Comparison of ENCODE assay signal across 8 cellular contexts in genomic region chr11:116853461-116854073, GRCh38. TPM values are rescaled to one million over a fixed set of nuclear protein-coding genes. Genes with fewer than 3 reads are reported as not detected.
DNase-seq lines count a peak whose midpoint lies in the region; ATAC-seq, FAIRE-seq and TF ChIP-seq lines count a peak whose summit lies in the region.

No MANE protein-coding gene starts in this region.

- no peaks in the 10 kb centered on the region for H3K9me3 Mint-ChIP-seq in chondrocyte (ENCODE audit: low read depth)

- no peaks in the 10 kb centered on the region for H3K27me3 ChIP-seq in K562 (ENCODE audit: control insufficient read depth in 2 of 2, insufficient read depth in 2 of 2, low read length in 2 of 2)

- H3K27ac ChIP-seq in K562 (ENCODE audit: extremely low read depth, low read depth, low read length), result no peak overlapping the region

- intact Hi-C loops in K562 (cut with micrococcal nuclease), result no loop called here

- H4K20me1 ChIP-seq in K562 (replicated peaks; ENCODE audit: control insufficient read depth, insufficient read depth, low read length), result no peaks in the 10 kb centered on the region

- POLR2A ChIA-PET in K562 (lab: Yijun Ruan, JAX), result no interaction called here

- H3K27me3 Mint-ChIP-seq in T-helper 17 cell (no peaks in the 10 kb centered on the region), chondrocyte (ENCODE audit: low read depth) (no peaks in the 10 kb centered on the region)

- no peak for TF ChIP-seq POLR2A in K562 (conservative IDR thresholded peaks at IDR 0.05)

- TF ChIP-seq EP300 in K562 (IDR thresholded peaks at IDR 0.05; ENCODE audit: low read length), result no peak

- ATAC-seq in HG03558 (IDR thresholded peaks at IDR 0.05; ENCODE audit: extremely low read depth, unreplicated experiment) (peak; percentile 79), T-helper 17 cell (peak; percentile 97), K562 (peak; percentile 60)

- H3K9ac ChIP-seq in K562 (ENCODE audit: insufficient read depth in 1 of 2, low read depth in 2 of 2, low read length in 2 of 2), result no peak overlapping the region

- DNase-seq in COR-L47 (lab: John Stamatoyannopoulos, UW) (peak; percentile 62), GM20000 (ENCODE audit: low spot score) (peak; percentile 86), T-helper 17 cell (peak in 2 of 3 donors; percentile 35 to 37), K562 (ENCODE audit: extremely low read depth in 1 of 4, low spot score in 3 of 4) (no peak), non-pigmented ciliary epithelial cell (ENCODE audit: low read depth) (peak; percentile 77), HuH-7.5 (ENCODE audit: low spot score) (no peak), chondrocyte (ENCODE audit: low spot score) (no peak)

- TF ChIP-seq CTCF in GM20000 (IDR thresholded peaks at IDR 0.05; ENCODE audit: extremely low read depth, missing control alignments), result no peak
- TF ChIP-seq CTCF in K562 (IDR thresholded peaks at IDR 0.05 in 2 of 3, conservative IDR thresholded peaks at IDR 0.05 in 1 of 3; ENCODE audit: insufficient read depth in 2 of 3, low read depth in 1 of 3, low read length in 3 of 3), result no peak
- no peak for TF ChIP-seq CTCF in chondrocyte (IDR thresholded peaks at IDR 0.05)

- TF ChIP-seq RAD21 in K562 (CRISPR knock-in tag; conservative IDR thresholded peaks at IDR 0.05 in 1 of 2, IDR thresholded peaks at IDR 0.05 in 1 of 2), result no peak

- CTCF ChIA-PET in K562 (lab: Yijun Ruan, JAX; ENCODE audit: low intra/inter-chr PET ratio), result no interaction called here

- H3K79me2 ChIP-seq in K562 (ENCODE audit: control insufficient read depth, insufficient read depth, low read length), result no peaks in the 10 kb centered on the region

- H3K27ac Mint-ChIP-seq in T-helper 17 cell (peak overlapping the region; percentile 95), chondrocyte (ENCODE audit: unreplicated experiment) (no peak overlapping the region)

- no TSS peak for BruUV-seq in K562 (replicated peaks; lab: Mats Ljungman, UMichigan)

- H3K4me1 Mint-ChIP-seq in T-helper 17 cell (peaks cover 58% of the 10 kb centered on the region), chondrocyte (ENCODE audit: low read depth) (peaks cover 8% of the 10 kb centered on the region)

- peak overlapping the region; percentile 86 for H3K4me3 Mint-ChIP-seq in T-helper 17 cell
- H3K4me3 Mint-ChIP-seq in chondrocyte (ENCODE audit: unreplicated experiment), result no peak overlapping the region

- peaks cover 44% of the 10 kb centered on the region; the same call in 2 of the 3 replicates for H3K36me3 ChIP-seq in K562 (ENCODE audit: control insufficient read depth, insufficient read depth, low read length)

- no peak overlapping the region for H2AFZ ChIP-seq in K562 (ENCODE audit: low read depth, low read length)

- H3K4me2 ChIP-seq in K562 (ENCODE audit: insufficient read depth, low read length), result no peak overlapping the region

- H3K9me1 ChIP-seq in K562 (ENCODE audit: control insufficient read depth, insufficient read depth, low read length), result no peaks in the 10 kb centered on the region

- H3K4me3 ChIP-seq in K562, result no peak overlapping the region

- in situ Hi-C loops in K562 (cut with MboI), result no loop called here

- no peak for FAIRE-seq in K562 (lab: Jason Lieb, UNC)

- WGBS in K562 (ENCODE audit: insufficient coverage, low coverage, missing lambda C conversion rate), result 58% methylated on average over 6 of the region's 6 CpGs

- H3K4me1 ChIP-seq in K562 (replicated peaks in 1 of 2; ENCODE audit: control insufficient read depth in 2 of 2, insufficient read depth in 2 of 2, low read length in 2 of 2), result peaks cover 0 to 14% of the 10 kb centered on the region in 2 experiments; a peak in 3 of 5 replicates

- H3K36me3 Mint-ChIP-seq in T-helper 17 cell (ENCODE audit: low read depth) (no peaks in the 10 kb centered on the region), chondrocyte (ENCODE audit: low read depth) (peaks cover 19% of the 10 kb centered on the region)

- H3K9me3 ChIP-seq in T-helper 17 cell (ENCODE audit: control insufficient read depth, low read length, poor library complexity, severe bottlenecking), result no peaks in the 10 kb centered on the region
- no peaks in the 10 kb centered on the region for H3K9me3 ChIP-seq in K562 (replicated peaks; ENCODE audit: control insufficient read depth, insufficient read depth, low read depth, low read length)

TF ChIP-seq in K562, 482 proteins besides CTCF, POLR2A, EP300 and RAD21 (continues in another document):
- no peak for TF ChIP-seq TCF7 (IDR thresholded peaks at IDR 0.05; ENCODE audit: borderline replicate concordance)
- TF ChIP-seq RBM39 (optimal IDR thresholded peaks at IDR 0.05; ENCODE audit: low read depth, low read length), result no peak
- TF ChIP-seq ATF7 (IDR thresholded peaks at IDR 0.05), result no peak
- no peak for TF ChIP-seq ZNF280A (IDR thresholded peaks at IDR 0.05; ENCODE audit: low read depth, partially characterized antibody)
- no peak for TF ChIP-seq HMG20B (CRISPR knock-in tag; IDR thresholded peaks at IDR 0.05)

RNA-seq across cellular contexts. Expression of gene APOA1, which starts 16.1 kb away (rescaled TPM):
- total RNA-seq in T-helper 17 cell (1 to 10 TPM in 1 of 2 donors, not detected in 1; 1.2 TPM), K562 (2014; rRNA removed) (not detected in 2 replicates), K562 (2014; rRNA removed; fragmentation: Illumina TruSeq; extraction: Trizol) (not detected in 2 replicates), K562 (2015; rRNA removed; fragmentation: Illumina TruSeq; extraction: Trizol) (not detected in 2 replicates), K562 (2021) (1.8 TPM in 2 replicates), chondrocyte (not detected in 3 replicates)
- total RNA-seq in K562 (2011; cell fraction: chromatin; rRNA removed; ENCODE audit: low replicate concordance), result not detected in 2 replicates
- total RNA-seq in K562 (2011; cell fraction: nucleolus; rRNA removed), result not detected in 2 replicates
- not detected in 2 replicates for total RNA-seq in K562 (2011; cell fraction: nucleoplasm; rRNA removed)
- polyA plus RNA-seq in K562 (2011; rRNA removed) (not detected in 2 replicates), K562 (2014; fragmentation: Illumina TruSeq; extraction: Trizol) (not detected in 2 replicates), K562 (2014; fragmentation: Nextera tagmentation; extraction: Ambion mirVana) (not detected), K562 (2014; rRNA removed) (not detected in 2 replicates)
- polyA plus RNA-seq in K562 (2011; cell fraction: cytosol; rRNA removed), result 0.06 TPM in 1 of 2 replicates, not detected in the other
- polyA plus RNA-seq in K562 (2011; cell fraction: nucleus; rRNA removed), result 0.13 and 0.30 TPM in 2 replicates
- 0.14 TPM in 1 of 2 replicates, not detected in the other for polyA plus RNA-seq in K562 (2012)
- polyA minus RNA-seq in K562 (2011; rRNA and poly(A)+ RNA removed), result not detected in 2 replicates
- 7.8 TPM in 1 of 2 replicates, not detected in the other for polyA minus RNA-seq in K562 (2011; cell fraction: cytosol; rRNA and poly(A)+ RNA removed)
- polyA minus RNA-seq in K562 (2011; cell fraction: nucleus; rRNA and poly(A)+ RNA removed), result not detected in 2 replicates

RNA-seq across cellular contexts. Expression of gene APOC3, which starts 23.9 kb away (rescaled TPM):
- not detected for total RNA-seq in T-helper 17 cell
- not detected in 2 replicates for total RNA-seq in K562 (2011; cell fraction: chromatin; rRNA removed; ENCODE audit: low replicate concordance)
- not detected in 2 replicates for total RNA-seq in K562 (2011; cell fraction: nucleolus; rRNA removed)
- not detected in 2 replicates for total RNA-seq in K562 (2011; cell fraction: nucleoplasm; rRNA removed)
- not detected in 2 replicates for total RNA-seq in K562 (2014; rRNA removed)
- total RNA-seq in K562 (2014; rRNA removed; fragmentation: Illumina TruSeq; extraction: Trizol), result not detected in 2 replicates
- total RNA-seq in K562 (2015; rRNA removed; fragmentation: Illumina TruSeq; extraction: Trizol), result not detected in 2 replicates
- total RNA-seq in K562 (2021), result 1.1 and 1.7 TPM in 2 replicates
- polyA plus RNA-seq in K562 (2011; rRNA removed), result not detected in 2 replicates
- not detected in 2 replicates for polyA plus RNA-seq in K562 (2011; cell fraction: cytosol; rRNA removed)
- polyA plus RNA-seq in K562 (2011; cell fraction: nucleus; rRNA removed), result not detected in 2 replicates
- polyA plus RNA-seq in K562 (2012), result not detected in 2 replicates
- not detected in 2 replicates for polyA plus RNA-seq in K562 (2014; fragmentation: Illumina TruSeq; extraction: Trizol)
- polyA plus RNA-seq in K562 (2014; fragmentation: Nextera tagmentation; extraction: Ambion mirVana), result not detected
- not detected in 2 replicates for polyA plus RNA-seq in K562 (2014; rRNA removed)
- polyA minus RNA-seq in K562 (2011; rRNA and poly(A)+ RNA removed), result not detected in 2 replicates
- polyA minus RNA-seq in K562 (2011; cell fraction: cytosol; rRNA and poly(A)+ RNA removed), result not detected in 2 replicates
- not detected in 2 replicates for polyA minus RNA-seq in K562 (2011; cell fraction: nucleus; rRNA and poly(A)+ RNA removed)
- not detected in 3 replicates for total RNA-seq in chondrocyte

RNA-seq across cellular contexts. Expression of gene APOA4, which starts 30.5 kb away (rescaled TPM):
- not detected for total RNA-seq in T-helper 17 cell
- 0.32 TPM in 1 of 2 replicates, not detected in the other for total RNA-seq in K562 (2011; cell fraction: chromatin; rRNA removed; ENCODE audit: low replicate concordance)
- not detected in 2 replicates for total RNA-seq in K562 (2011; cell fraction: nucleolus; rRNA removed)
- total RNA-seq in K562 (2011; cell fraction: nucleoplasm; rRNA removed), result not detected in 2 replicates
- not detected in 2 replicates for total RNA-seq in K562 (2014; rRNA removed)
- total RNA-seq in K562 (2014; rRNA removed; fragmentation: Illumina TruSeq; extraction: Trizol), result not detected in 2 replicates
- not detected in 2 replicates for total RNA-seq in K562 (2015; rRNA removed; fragmentation: Illumina TruSeq; extraction: Trizol)
- not detected in 2 replicates for total RNA-seq in K562 (2021)
- not detected in 2 replicates for polyA plus RNA-seq in K562 (2011; rRNA removed)
- polyA plus RNA-seq in K562 (2011; cell fraction: cytosol; rRNA removed), result not detected in 2 replicates
- not detected in 2 replicates for polyA plus RNA-seq in K562 (2011; cell fraction: nucleus; rRNA removed)
- 0.10 TPM in 1 of 2 replicates, not detected in the other for polyA plus RNA-seq in K562 (2012)
- not detected in 2 replicates for polyA plus RNA-seq in K562 (2014; fragmentation: Illumina TruSeq; extraction: Trizol)
- polyA plus RNA-seq in K562 (2014; fragmentation: Nextera tagmentation; extraction: Ambion mirVana), result not detected
- 0.07 and 0.11 TPM in 2 replicates for polyA plus RNA-seq in K562 (2014; rRNA removed)
- not detected in 2 replicates for polyA minus RNA-seq in K562 (2011; rRNA and poly(A)+ RNA removed)
- not detected in 2 replicates for polyA minus RNA-seq in K562 (2011; cell fraction: cytosol; rRNA and poly(A)+ RNA removed)
- polyA minus RNA-seq in K562 (2011; cell fraction: nucleus; rRNA and poly(A)+ RNA removed), result not detected in 2 replicates
- total RNA-seq in chondrocyte, result not detected in 3 replicates

Comparison
In these comparisons a context has a peak if more than half of its experiments do, and no peak if none do; other contexts are left out.
1. DNase-seq: peak in COR-L47 (single experiment), GM20000 (single experiment), T-helper 17 cell (2 of 3) and non-pigmented ciliary epithelial cell (single experiment); none in K562 (0 of 4), HuH-7.5 (single experiment) and chondrocyte (single experiment).
2. Peak in every context shown above with its lines, with median percentiles within 50 percentile points of each other: ATAC-seq.